Comparison of ENCODE assay signal across 22 cellular contexts in genomic region chr1:54558434-54559030, GRCh38. TPM values are rescaled to one million over a fixed set of nuclear protein-coding genes. Genes with fewer than 3 reads are reported as not detected.
DNase-seq lines count a peak whose midpoint lies in the region; ATAC-seq and TF ChIP-seq lines count a peak whose summit lies in the region.
"Had no signal": no experiment of that assay in that cellular context is flagged by ENCODE, and none has a peak within 500 bp of the region (broad histone marks: within the 10 kb centered on the region; RNA-seq: fewer than 3 reads in every experiment).

No MANE protein-coding gene starts in this region.

- no peak overlapping the region for H3K27ac Mint-ChIP-seq in activated naive CD4-positive, alpha-beta T cell treated with anti-CD3 and anti-CD28 coated beads, Interleukin-2, amount 10 ng/mL, durations not matched to agents 7 days and 5 days
- H3K27ac Mint-ChIP-seq: activated T-helper 2 cell treated with anti-CD3 and anti-CD28 coated beads, Interferon-gamma antibody, Interleukin-2, Interleukin-4, amounts not matched to agents 10 μg/mL and 5 μg/mL and 100 μg/mL, durations not matched to agents 14 hours and 24 hours and 36 hours; CD4-positive, CD25-positive, alpha-beta regulatory T cell; memory B cell; natural killer cell treated with Interleukin-12 subunit alpha and Interleukin-12 subunit beta and Interleukin-15 and Interleukin-18, amount 100 ng/mL, for 72 hours; stimulated activated memory B cell treated with anti-CD40 and anti-IgM and Interleukin-4, amounts not matched to agents 10 μg/mL and 1 μg/mL and 100 μg/mL, for 72 hours; T-helper 2 cell treated with Interferon-gamma antibody and Interleukin-4, amounts not matched to agents 5 μg/mL and 100 μg/mL, for 36 hours had no signal

- no peak overlapping the region for H2AK5ac ChIP-seq in neuronal stem cell (ENCODE audit: low read depth, low read length)

- peaks cover 15% of the 10 kb centered on the region for H3K27me3 Mint-ChIP-seq in activated naive CD4-positive, alpha-beta T cell treated with anti-CD3 and anti-CD28 coated beads, Interleukin-2, amount 10 ng/mL, durations not matched to agents 7 days and 5 days

- H2BK15ac ChIP-seq in neuronal stem cell (ENCODE audit: low read length) = no peak overlapping the region

- H3K36me3 ChIP-seq in heart left ventricle = peaks cover 0 to 5% (median 0%) of the 10 kb centered on the region in 9 donors
- no peaks in the 10 kb centered on the region for H3K36me3 ChIP-seq in neuronal stem cell (replicated peaks in 1 of 2; ENCODE audit: control insufficient read depth in 2 of 2, insufficient read depth in 2 of 2, low read length in 2 of 2)
- H3K36me3 ChIP-seq: adrenal gland, prostate gland, transverse colon had no signal

- H3K18ac ChIP-seq in neuronal stem cell (ENCODE audit: low read length) = no peak overlapping the region

- CTCF ChIA-PET in activated naive CD4-positive, alpha-beta T cell treated with anti-CD3 and anti-CD28 coated beads, Interleukin-2, amount 10 ng/mL, durations not matched to agents 7 days and 5 days (lab: Charles Lee) = no interaction called here

- DNase-seq in AG20443 (ENCODE audit: low spot score) (peak; percentile 5), NCI-H446 treated with DMSO at 0.1 percent for 48 hours (lab: John Stamatoyannopoulos, UW) (peak; percentile 18), heart left ventricle (peak in 1 of 5 donors; percentile 54), neuronal stem cell (ENCODE audit: low spot score) (no peak), KG1 (lab: John Stamatoyannopoulos, UW) (no peak), NCI-H1048 (lab: John Stamatoyannopoulos, UW) (no peak)
- no peak for DNase-seq in activated effector memory CD4-positive, alpha-beta T cell treated with Interleukin-2 at 50 U/mL for 16 hours
- no peak for DNase-seq in activated naive CD4-positive, alpha-beta T cell treated with anti-CD3 and anti-CD28 coated beads, Interleukin-2, amount 10 ng/mL, durations not matched to agents 7 days and 5 days
- DNase-seq: ACHN; activated CD4-positive, CD25-positive, alpha-beta regulatory T cell; caudate nucleus; CD4-positive, CD25-positive, alpha-beta regulatory T cell; glutamatergic neuron; NCI-H2029 treated with DMSO at 0.1 percent for 48 hours; transverse colon had no signal

- no peak overlapping the region for H2BK5ac ChIP-seq in neuronal stem cell (ENCODE audit: low read length)

- 34 to 44% (median 39%) methylated on average over 7 of the region's 7 CpGs for WGBS in heart left ventricle, 4 donors
- no CpG with 5 or more reads among the region's 7 CpGs for WGBS in neuronal stem cell (ENCODE audit: extremely low coverage in 2 of 2, insufficient read length in 2 of 2, insufficient replicate concordance in 1 of 2), 2 donors

- intact Hi-C loops in heart left ventricle (cut with DNase I) = loop anchor here in 3 of 10 donors (1.0 to 2.0 kb wide), 3 partner anchors 10 to 26 kb away; partner anchors contain the start of gene ACOT11 (in 1 of the 3)

- H3K9me3 ChIP-seq in heart left ventricle (peaks cover 0 to 16% (median 0%) of the 10 kb centered on the region in 12 donors), neuronal stem cell (replicated peaks in 1 of 2; ENCODE audit: control insufficient read depth in 2 of 2, insufficient read depth in 1 of 2, low read depth in 1 of 2, low read length in 2 of 2) (peaks cover 0 to 2% of the 10 kb centered on the region in 2 donors)
- H3K9me3 ChIP-seq: adrenal gland, prostate gland had no signal

- no peak for TF ChIP-seq CTCF in heart left ventricle (IDR thresholded peaks at IDR 0.05)

- H3K36me3 Mint-ChIP-seq in activated naive CD4-positive, alpha-beta T cell treated with anti-CD3 and anti-CD28 coated beads, Interleukin-2, amount 10 ng/mL, durations not matched to agents 7 days and 5 days = no peaks in the 10 kb centered on the region
- H3K36me3 Mint-ChIP-seq: CD4-positive, CD25-positive, alpha-beta regulatory T cell; memory B cell; natural killer cell treated with Interleukin-12 subunit alpha and Interleukin-12 subunit beta and Interleukin-15 and Interleukin-18, amount 100 ng/mL, for 72 hours; stimulated activated memory B cell treated with anti-CD40 and anti-IgM and Interleukin-4, amounts not matched to agents 10 μg/mL and 1 μg/mL and 100 μg/mL, for 72 hours had no signal

- no peak overlapping the region for H2AFZ ChIP-seq in neuronal stem cell (ENCODE audit: low read length)

- H3K4me1 Mint-ChIP-seq in activated naive CD4-positive, alpha-beta T cell treated with anti-CD3 and anti-CD28 coated beads, Interleukin-2, amount 10 ng/mL, durations not matched to agents 7 days and 5 days = no peaks in the 10 kb centered on the region
- H3K4me1 Mint-ChIP-seq: CD4-positive, CD25-positive, alpha-beta regulatory T cell; memory B cell; stimulated activated memory B cell treated with anti-CD40 and anti-IgM and Interleukin-4, amounts not matched to agents 10 μg/mL and 1 μg/mL and 100 μg/mL, for 72 hours had no signal

- no peaks in the 10 kb centered on the region for H3K27me3 ChIP-seq in heart left ventricle
- no peaks in the 10 kb centered on the region for H3K27me3 ChIP-seq in neuronal stem cell (ENCODE audit: control insufficient read depth in 3 of 3, insufficient read depth in 3 of 3, low read depth in 1 of 3, low read length in 3 of 3)
- H3K27me3 ChIP-seq: adrenal gland, transverse colon had no signal

- no peak overlapping the region for H3K9ac ChIP-seq in neuronal stem cell (ENCODE audit: low read depth, low read length, poor library complexity)

- H4K91ac ChIP-seq in neuronal stem cell (ENCODE audit: low read depth, low read length, poor library complexity) = peak overlapping the region; percentile 28

- H3K4me3 ChIP-seq in heart left ventricle (peak overlapping the region in 4 of 12 donors; percentile 2 to 26 (median 12)), neuronal stem cell (ENCODE audit: low read length in 2 of 2) (no peak overlapping the region)
- H3K4me3 ChIP-seq: adrenal gland, prostate gland, transverse colon had no signal

- no peak overlapping the region for H3K23ac ChIP-seq in neuronal stem cell (ENCODE audit: low read depth, low read length, poor library complexity)

- no peak overlapping the region for H3K4me3 Mint-ChIP-seq in activated naive CD4-positive, alpha-beta T cell treated with anti-CD3 and anti-CD28 coated beads, Interleukin-2, amount 10 ng/mL, durations not matched to agents 7 days and 5 days
- H3K4me3 Mint-ChIP-seq: CD4-positive, CD25-positive, alpha-beta regulatory T cell; memory B cell; natural killer cell treated with Interleukin-12 subunit alpha and Interleukin-12 subunit beta and Interleukin-15 and Interleukin-18, amount 100 ng/mL, for 72 hours; stimulated activated memory B cell treated with anti-CD40 and anti-IgM and Interleukin-4, amounts not matched to agents 10 μg/mL and 1 μg/mL and 100 μg/mL, for 72 hours; T-helper 2 cell treated with Interferon-gamma antibody and Interleukin-4, amounts not matched to agents 5 μg/mL and 100 μg/mL, for 36 hours had no signal

- H3K27ac ChIP-seq in heart left ventricle = peak overlapping the region; percentile 19 to 91 (median 82)
- no peak overlapping the region for H3K27ac ChIP-seq in neuronal stem cell (replicated peaks; ENCODE audit: low read length)
- H3K27ac ChIP-seq: adrenal gland, prostate gland, transverse colon had no signal

- H3K4me1 ChIP-seq in heart left ventricle (peaks cover 0 to 40% (median 18%) of the 10 kb centered on the region in 12 donors), neuronal stem cell (ENCODE audit: control insufficient read depth in 2 of 2, insufficient read depth in 1 of 2, low read depth in 1 of 2, low read length in 2 of 2) (peaks cover 0 to 6% of the 10 kb centered on the region in 2 donors)
- H3K4me1 ChIP-seq: prostate gland had no signal

- no peak overlapping the region for H3K14ac ChIP-seq in neuronal stem cell (ENCODE audit: low read length)

- no peak overlapping the region for H2BK12ac ChIP-seq in neuronal stem cell (ENCODE audit: low read length)

- H3K9me3 Mint-ChIP-seq in activated naive CD4-positive, alpha-beta T cell treated with anti-CD3 and anti-CD28 coated beads, Interleukin-2, amount 10 ng/mL, durations not matched to agents 7 days and 5 days = peaks cover 4% of the 10 kb centered on the region
- H3K9me3 Mint-ChIP-seq: natural killer cell treated with Interleukin-12 subunit alpha and Interleukin-12 subunit beta and Interleukin-15 and Interleukin-18, amount 100 ng/mL, for 72 hours had no signal

- no peak for TF ChIP-seq POLR2A in heart left ventricle (IDR thresholded peaks at IDR 0.05)

- no peak overlapping the region for H3K4ac ChIP-seq in neuronal stem cell (ENCODE audit: low read length)

- no peak overlapping the region for H4K8ac ChIP-seq in neuronal stem cell (ENCODE audit: low read depth, low read length)

- no peaks in the 10 kb centered on the region for H3K79me1 ChIP-seq in neuronal stem cell (ENCODE audit: low read depth, low read length)

- no peak overlapping the region for H3K4me2 ChIP-seq in neuronal stem cell (ENCODE audit: insufficient read depth, low read length, poor library complexity, severe bottlenecking)

- ATAC-seq in heart left ventricle = peak; percentile 6 to 25 (median 10)
- ATAC-seq: stimulated activated memory B cell treated with anti-CD40 and anti-IgM and Interleukin-4, amounts not matched to agents 10 μg/mL and 1 μg/mL and 100 μg/mL, for 72 hours had no signal

- no peak overlapping the region for H2BK120ac ChIP-seq in neuronal stem cell (ENCODE audit: low read depth, low read length)

RNA-seq across cellular contexts. Expression of gene ACOT11, which starts 10.5 kb away (rescaled TPM):
- total RNA-seq in heart left ventricle = 10 to 100 TPM; 33.2 to 69.3 (median 55.9) TPM
- polyA plus RNA-seq in heart left ventricle = 10 to 100 TPM; 40.8 to 60.8 TPM
- polyA plus RNA-seq in neuronal stem cell (2013, experiment 1 of 2) = 0.82 TPM
- polyA plus RNA-seq in neuronal stem cell (2013, experiment 2 of 2) = 0.90 TPM

Comparison
In these comparisons a context has a peak if more than half of its experiments do, and no peak if none do; other contexts are left out.
1. DNase-seq: peak in AG20443 (single experiment) and NCI-H446 treated with DMSO at 0.1 percent for 48 hours (single experiment); none in neuronal stem cell (single experiment), KG1 (single experiment), activated effector memory CD4-positive, alpha-beta T cell treated with Interleukin-2 at 50 U/mL for 16 hours (single experiment), NCI-H1048 (single experiment) and activated naive CD4-positive, alpha-beta T cell treated with anti-CD3 and anti-CD28 coated beads, Interleukin-2, amount 10 ng/mL, durations not matched to agents 7 days and 5 days (single experiment).